In genomic region chr5:71662381-71662780, GRCh38 we compare ENCODE assay signal across 18 cellular contexts. TPM values are rescaled to one million over a fixed set of nuclear protein-coding genes. Genes with fewer than 3 reads are reported as not detected.
DNase-seq lines count a peak whose midpoint lies in the region; ATAC-seq lines count a peak whose summit lies in the region.
"Had no signal": no experiment of that assay in that cellular context is flagged by ENCODE, and none has a peak within 500 bp of the region (broad histone marks: within the 10 kb centered on the region; RNA-seq: fewer than 3 reads in every experiment).

No MANE protein-coding gene starts in this region.

- peak; percentile 42 for ATAC-seq in esophagus mucosa
- ATAC-seq: HCT116 had no signal

- DNase-seq in Caki2 (ENCODE audit: low read depth) (peak; percentile 65), left kidney (ENCODE audit: low read depth, low spot score) (peak; percentile 81), activated gamma-delta T cell (lab: John Stamatoyannopoulos, UW) (no peak), cortex of kidney (lab: John Stamatoyannopoulos, UW) (no peak), NCI-H1417 treated with DMSO at 0.1 percent for 48 hours (lab: John Stamatoyannopoulos, UW) (no peak)
- DNase-seq in stimulated activated CD4-positive, alpha-beta T cell treated with anti-CD3 and anti-CD28 coated beads, Interleukin-4, amount 100 ng/mL, for 4 hours = no peak
- DNase-seq: C1 segment of cervical spinal cord; CD4-positive, alpha-beta memory T cell; COR-L47; DMS153; DND-41; GM23248; H7 had no signal

- in situ Hi-C loops in Caki2 (cut with HindIII; ENCODE audit: low pct_unique_long_range_greater_than_20kb, low sequenced_read_pairs) = no loop called here

RNA-seq across cellular contexts. Expression of gene CARTPT, which starts 56.7 kb away (rescaled TPM):
- not detected in 2 replicates for total RNA-seq in Caki2 (2014; rRNA removed; shearing (Covaris generic); ENCODE audit: low replicate concordance)
- total RNA-seq in esophagus mucosa = not detected
- total RNA-seq: A172; A673; CD4-positive, alpha-beta memory T cell; GM23248; H1; H7 had no signal

Comparison
In these comparisons a context has a peak if more than half of its experiments do, and no peak if none do; other contexts are left out.
1. DNase-seq: peak in Caki2 (single experiment) and left kidney (single experiment); none in activated gamma-delta T cell (single experiment), cortex of kidney (single experiment), stimulated activated CD4-positive, alpha-beta T cell treated with anti-CD3 and anti-CD28 coated beads, Interleukin-4, amount 100 ng/mL, for 4 hours (0 of 2) and NCI-H1417 treated with DMSO at 0.1 percent for 48 hours (single experiment).